In the genomic region with DNA sequence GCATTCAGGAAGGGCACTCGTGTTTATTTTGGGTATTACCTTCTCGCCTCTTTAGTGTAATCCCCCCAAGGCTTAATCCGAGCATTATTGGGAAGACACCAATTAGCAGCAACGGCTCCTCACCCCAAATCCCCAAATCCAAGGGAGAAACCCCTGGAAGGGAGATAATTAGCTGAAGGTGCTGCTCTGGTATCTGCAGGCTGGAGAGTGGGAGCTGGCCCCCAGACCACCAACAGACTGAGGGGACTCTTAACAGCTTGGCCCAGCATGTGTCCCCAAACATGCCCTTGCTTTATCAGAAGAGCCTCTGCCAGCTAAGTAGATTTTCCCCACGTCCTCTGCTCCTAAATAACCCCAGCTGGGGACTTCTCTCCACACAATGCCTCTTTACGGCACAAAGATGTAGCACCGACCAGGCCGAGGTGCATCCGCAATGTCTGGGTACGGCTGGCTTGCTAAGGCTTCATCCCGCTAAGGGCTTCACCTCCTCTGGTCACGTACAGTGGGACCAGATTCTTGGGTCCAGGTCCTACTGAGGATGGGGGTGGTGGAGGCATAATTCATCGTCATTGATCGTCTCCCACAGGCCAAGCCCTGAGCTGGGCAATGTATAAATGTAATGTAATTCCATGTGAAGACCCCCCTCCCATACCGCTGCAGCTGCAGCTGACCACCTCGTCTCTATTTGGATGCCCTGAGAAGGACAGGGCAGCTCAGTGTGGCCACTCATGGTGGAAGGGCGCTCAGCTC, we compare ENCODE assay signal across 26 cellular contexts.
"Had no signal": no experiment of that assay in that cellular context is flagged by ENCODE, and none has a peak within 500 bp of the region (broad histone marks: within the 10 kb centered on the region; RNA-seq: fewer than 3 reads in every experiment).

No MANE protein-coding gene starts in this region.

- H3K4me3 ChIP-seq: esophagus muscularis mucosa, gastroesophageal sphincter, heart left ventricle, hepatocyte, right atrium auricular region, smooth muscle cell, suprapubic skin, transverse colon, upper lobe of right lung, uterus had no signal

- ATAC-seq: foreskin keratinocyte; gastroesophageal sphincter; heart left ventricle; left lobe of liver; naive thymus-derived CD8-positive, alpha-beta T cell; sciatic nerve; stimulated activated naive CD8-positive, alpha-beta T cell treated with anti-CD3 and anti-CD28 coated beads, Interleukin-15, amount 100 ng/mL, for 72 hours; upper lobe of right lung had no signal

- H3K36me3 ChIP-seq: esophagus muscularis mucosa, gastroesophageal sphincter, heart left ventricle, neutrophil, right atrium auricular region, suprapubic skin, transverse colon, upper lobe of right lung, uterus had no signal

- DNase-seq: effector CD8-positive, alpha-beta T cell; foreskin keratinocyte; heart left ventricle; kidney; mesenchymal stem cell; naive thymus-derived CD8-positive, alpha-beta T cell; nephron progenitor cell; stimulated activated CD4-positive, alpha-beta T cell treated with anti-CD3 and anti-CD28 coated beads, Interleukin-12 subunit alpha, Interleukin-12 subunit beta, amount 100 ng/mL, for 4 hours; stimulated activated CD4-positive, alpha-beta T cell treated with anti-CD3 and anti-CD28 coated beads, Interleukin-1b, Interleukin-23, amount 100 ng/mL, for 48 hours; stimulated activated CD4-positive, alpha-beta T cell treated with anti-CD3 and anti-CD28 coated beads, Interleukin-4, amount 100 ng/mL, for 1 hour; stimulated activated CD8-positive, alpha-beta memory T cell treated with anti-CD3 and anti-CD28 coated beads, Interleukin-4, amount 100 ng/mL, for 48 hours; stimulated activated naive CD4-positive, alpha-beta T cell; stimulated activated naive CD8-positive, alpha-beta T cell treated with anti-CD3 and anti-CD28 coated beads, Interleukin-15, amount 100 ng/mL, for 72 hours; transverse colon; upper lobe of right lung; uterus had no signal

- H3K9me3 ChIP-seq: neutrophil, right atrium auricular region, suprapubic skin, transverse colon, upper lobe of right lung, uterus had no signal

- H3K27me3 ChIP-seq: esophagus muscularis mucosa, foreskin keratinocyte, gastroesophageal sphincter, hepatocyte, neutrophil, right atrium auricular region, suprapubic skin, transverse colon, upper lobe of right lung, uterus had no signal

- H3K27ac ChIP-seq: esophagus muscularis mucosa, foreskin keratinocyte, gastroesophageal sphincter, heart left ventricle, hepatocyte, neutrophil, parathyroid adenoma, right atrium auricular region, suprapubic skin, transverse colon, upper lobe of right lung, uterus had no signal
